ENCODE assay signal across 1 cellular context in genomic region chr6:15079288-15079817, GRCh38.
TF ChIP-seq lines count a peak whose summit lies in the region.

No MANE protein-coding gene starts in this region.

TF ChIP-seq in K562, 482 proteins besides CTCF, POLR2A, EP300 and RAD21 (continued from another document and continues in another):
- peak; percentile 97 for TF ChIP-seq TAL1 (IDR thresholded peaks at IDR 0.05)
- TF ChIP-seq SMARCC2 (IDR thresholded peaks at IDR 0.05; ENCODE audit: low read depth), result peak; percentile 96
- peak; percentile 72 to 92; a peak in 2 of 4 replicates for TF ChIP-seq ARNT (IDR thresholded peaks at IDR 0.05)
- TF ChIP-seq KDM4B (IDR thresholded peaks at IDR 0.05; ENCODE audit: borderline replicate concordance in 2 of 2, low read depth in 1 of 2), result no peak
- TF ChIP-seq POLR2G (IDR thresholded peaks at IDR 0.05; ENCODE audit: low read depth, low read length), result no peak
- TF ChIP-seq NFYB (IDR thresholded peaks at IDR 0.05; ENCODE audit: extremely low read depth, insufficient read length), result no peak
- no peak for TF ChIP-seq BDP1 (IDR thresholded peaks at IDR 0.05; ENCODE audit: insufficient read depth, insufficient read length)
- TF ChIP-seq TEAD1 (CRISPR knock-in tag; IDR thresholded peaks at IDR 0.05), result peak; percentile 61 to 68; a peak in 3 of 4 replicates
- no peak for TF ChIP-seq BCLAF1 (IDR thresholded peaks at IDR 0.05; ENCODE audit: borderline replicate concordance in 1 of 2, control insufficient read depth in 1 of 2, low read depth in 2 of 2, low read length in 1 of 2)
- TF ChIP-seq HDAC3 (IDR thresholded peaks at IDR 0.05; ENCODE audit: borderline replicate concordance, partially characterized antibody), result peak; percentile 93
- peak; percentile 92 for TF ChIP-seq RNF2 (IDR thresholded peaks at IDR 0.05)
- TF ChIP-seq ERF (CRISPR knock-in tag; IDR thresholded peaks at IDR 0.05), result no peak
- peak; percentile 96 for TF ChIP-seq ZNF592 (IDR thresholded peaks at IDR 0.05)
- TF ChIP-seq ATF1 (CRISPR knock-in tag; IDR thresholded peaks at IDR 0.05), result no peak
- peak; percentile 79 for TF ChIP-seq ATF1 (tag; IDR thresholded peaks at IDR 0.05)
- no peak for TF ChIP-seq HNRNPH1 (optimal IDR thresholded peaks at IDR 0.05; ENCODE audit: low read depth, low read length)
- TF ChIP-seq ZBTB11 (CRISPR knock-in tag; IDR thresholded peaks at IDR 0.05), result peak in 1 of 3 experiments; percentile 72; a peak in 1 of 6 replicates
- peak; percentile 84 for TF ChIP-seq JUND (IDR thresholded peaks at IDR 0.05; ENCODE audit: borderline replicate concordance, low read depth, low read length)
- peak; percentile 87; the same call in 2 of the 3 replicates for TF ChIP-seq JUND (tag; IDR thresholded peaks at IDR 0.05; ENCODE audit: borderline replicate concordance, low read depth, low read length)
- TF ChIP-seq ILK (tag; IDR thresholded peaks at IDR 0.05; ENCODE audit: borderline replicate concordance, low read depth), result no peak
- no peak for TF ChIP-seq CSDE1 (IDR thresholded peaks at IDR 0.05)
- no peak for TF ChIP-seq ARHGAP35 (IDR thresholded peaks at IDR 0.05; ENCODE audit: partially characterized antibody)
- no peak for TF ChIP-seq MCM2 (IDR thresholded peaks at IDR 0.05; ENCODE audit: low read depth)
- TF ChIP-seq MXI1 (IDR thresholded peaks at IDR 0.05; ENCODE audit: low read depth, low read length), result no peak
- peak; percentile 50 for TF ChIP-seq ETV1 (tag; conservative IDR thresholded peaks at IDR 0.05; ENCODE audit: low read depth)
- TF ChIP-seq E2F3 (CRISPR knock-in tag; IDR thresholded peaks at IDR 0.05), result no peak
- peak; percentile 63 for TF ChIP-seq RBM39 (optimal IDR thresholded peaks at IDR 0.05; ENCODE audit: low read depth, low read length)
- TF ChIP-seq IRF2 (CRISPR knock-in tag; IDR thresholded peaks at IDR 0.05), result no peak
- peak; percentile 83; the same call in 1 of the 2 replicates for TF ChIP-seq FOXJ2 (tag; IDR thresholded peaks at IDR 0.05)
- no peak for TF ChIP-seq NCOA2 (IDR thresholded peaks at IDR 0.05; ENCODE audit: partially characterized antibody in 2 of 2)
- TF ChIP-seq ZNF780A (CRISPR knock-in tag; IDR thresholded peaks at IDR 0.05), result no peak
- peak; percentile 75; the same call in 1 of the 2 replicates for TF ChIP-seq DDX20 (tag; IDR thresholded peaks at IDR 0.05; ENCODE audit: low read depth)
- no peak for TF ChIP-seq GTF2B (IDR thresholded peaks at IDR 0.05; ENCODE audit: extremely low read depth, insufficient read length)
- no peak for TF ChIP-seq FIP1L1 (IDR thresholded peaks at IDR 0.05; ENCODE audit: low read depth, low read length, poor library complexity, severe bottlenecking)
- TF ChIP-seq CREB1 (IDR thresholded peaks at IDR 0.05), result peak; percentile 76
- TF ChIP-seq CREB1 (CRISPR knock-in tag; IDR thresholded peaks at IDR 0.05), result no peak
- TF ChIP-seq ZNF75A (CRISPR knock-in tag; IDR thresholded peaks at IDR 0.05), result no peak
- TF ChIP-seq PHB2 (IDR thresholded peaks at IDR 0.05; ENCODE audit: low read depth), result peak; percentile 74; the same call in 1 of the 2 replicates
- peak; percentile 99 for TF ChIP-seq ARID1B (IDR thresholded peaks at IDR 0.05)
- no peak for TF ChIP-seq GTF2E2 (tag; IDR thresholded peaks at IDR 0.05)
- no peak for TF ChIP-seq PRMT5 (CRISPR knock-in tag; IDR thresholded peaks at IDR 0.05)
- TF ChIP-seq PTTG1 (tag; IDR thresholded peaks at IDR 0.05; ENCODE audit: low read depth), result no peak
- no peak for TF ChIP-seq BMI1 (IDR thresholded peaks at IDR 0.05; ENCODE audit: low read length)
- peak; percentile 79 for TF ChIP-seq ZNF644 (tag; IDR thresholded peaks at IDR 0.05; ENCODE audit: low read depth)
- no peak for TF ChIP-seq XRCC4 (IDR thresholded peaks at IDR 0.05; ENCODE audit: extremely low read depth, insufficient read depth, insufficient read length)
- TF ChIP-seq ZBTB12 (CRISPR knock-in tag; IDR thresholded peaks at IDR 0.05), result no peak
- TF ChIP-seq SRSF7 (optimal IDR thresholded peaks at IDR 0.05; ENCODE audit: low read depth, low read length), result no peak
- TF ChIP-seq FOXM1 (IDR thresholded peaks at IDR 0.05; ENCODE audit: low read depth), result peak; percentile 93
- TF ChIP-seq FOXM1 (CRISPR knock-in tag; IDR thresholded peaks at IDR 0.05; ENCODE audit: low read depth), result no peak
- TF ChIP-seq FOXJ3 (CRISPR knock-in tag; IDR thresholded peaks at IDR 0.05), result no peak
- no peak for TF ChIP-seq TAF9B (IDR thresholded peaks at IDR 0.05; ENCODE audit: partially characterized antibody)
- no peak for TF ChIP-seq HOMEZ (CRISPR knock-in tag; IDR thresholded peaks at IDR 0.05)
- no peak for TF ChIP-seq HCFC1 (IDR thresholded peaks at IDR 0.05; ENCODE audit: low read depth, low read length)
- no peak for TF ChIP-seq ZNF212 (CRISPR knock-in tag; IDR thresholded peaks at IDR 0.05)
- no peak for TF ChIP-seq ZFP1 (CRISPR knock-in tag; IDR thresholded peaks at IDR 0.05)
- TF ChIP-seq MAZ (CRISPR knock-in tag; conservative IDR thresholded peaks at IDR 0.05 in 1 of 2, IDR thresholded peaks at IDR 0.05 in 1 of 2), result peak; percentile 21 to 66; a peak in 1 of 4 replicates
- TF ChIP-seq ZNF584 (CRISPR knock-in tag; IDR thresholded peaks at IDR 0.05; ENCODE audit: low read depth), result peak; percentile 69; the same call in 1 of the 2 replicates
